In genomic region chr9:113593682-113594281, GRCh38 we compare ENCODE assay signal across 8 cellular contexts.
DNase-seq lines count a peak whose midpoint lies in the region; ATAC-seq and TF ChIP-seq lines count a peak whose summit lies in the region.

No MANE protein-coding gene starts in this region.

- POLR2A ChIA-PET in GM10248 (lab: Yijun Ruan, JAX), result interaction anchor here (0.6 to 2.2 kb wide), 2 partner anchors 9 to 77 kb away, joined by 4 to 6 read pairs; no protein-coding TSS in a partner anchor

- H3K4me3 ChIP-seq in breast epithelium (peak overlapping the region; percentile 38 to 65 (median 64)), iPS-11a (ENCODE audit: low read depth, low read length) (peak overlapping the region; percentile 51)

- DNase-seq in GM10248 (ENCODE audit: extremely low spot score) (peak; percentile 71), HCEC 1CT (peak; percentile 98), NCI-H460 (ENCODE audit: extremely low read depth, low read depth) (peak; percentile 89), breast epithelium (ENCODE audit: low spot score in 2 of 2) (peak; percentile 77 to 95), retina (peak; percentile 92)
- no peak for DNase-seq in activated CD4-positive, alpha-beta T cell treated with anti-CD3 and anti-CD28 coated beads for 48 hours

- CTCF ChIA-PET in GM10248 (lab: Yijun Ruan, JAX), result interaction anchor here (1.2 to 16.7 kb wide), 9 partner anchors 9 to 319 kb away, joined by 3 to 422 read pairs (median 7); no protein-coding TSS in a partner anchor

- H3K27me3 ChIP-seq in breast epithelium, result no peaks in the 10 kb centered on the region

- no peaks in the 10 kb centered on the region for H3K9me3 ChIP-seq in breast epithelium

- TF ChIP-seq CTCF in GM10248 (IDR thresholded peaks at IDR 0.05; ENCODE audit: control extremely low read depth, extremely low read depth, low read depth, missing control alignments) (no peak), breast epithelium (IDR thresholded peaks at IDR 0.05) (no peak)

- no peak for ATAC-seq in GM18505 (IDR thresholded peaks at IDR 0.05; ENCODE audit: unreplicated experiment)

- peaks cover 4% of the 10 kb centered on the region for H3K36me3 ChIP-seq in breast epithelium

- peak overlapping the region; percentile 90 to 91 for H3K27ac ChIP-seq in breast epithelium

- intact Hi-C loops in breast epithelium (cut with DNase I; ENCODE audit: low total_unique reads), result loop anchor here (2.0 kb wide), 1 partner anchor 63 kb away; no protein-coding TSS in a partner anchor

- peaks cover 9 to 10% of the 10 kb centered on the region in 2 donors for H3K4me1 ChIP-seq in breast epithelium

- peak; percentile 58 for TF ChIP-seq POLR2A in breast epithelium (IDR thresholded peaks at IDR 0.05)
- TF ChIP-seq POLR2A in GM18505 (IDR thresholded peaks at IDR 0.05; ENCODE audit: borderline replicate concordance, extremely low read depth, insufficient read depth, insufficient read length), result no peak
